1 cellular context compared by ENCODE assay signal in the genomic region with DNA sequence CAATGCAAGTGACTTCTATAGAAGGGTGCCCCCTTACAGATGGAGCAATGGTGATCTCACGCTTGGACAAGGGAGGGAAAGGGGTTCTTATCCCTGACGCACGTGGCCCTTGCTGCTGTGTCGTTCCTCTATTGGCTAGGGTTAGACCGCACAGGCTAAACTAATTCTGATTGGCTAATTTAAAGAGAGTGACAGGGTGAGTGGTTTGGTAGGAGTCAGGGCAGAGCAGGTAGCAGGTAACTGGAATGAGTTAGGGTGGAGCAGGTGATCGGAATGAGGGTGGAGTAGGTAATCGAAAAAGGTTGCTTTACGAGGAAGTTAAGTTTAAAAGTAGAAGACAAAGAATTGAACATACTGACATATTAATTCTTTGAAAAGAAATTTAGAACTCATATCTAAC.
TF ChIP-seq lines count a peak whose summit lies in the region.

No MANE protein-coding gene starts in this region.

TF ChIP-seq in H1, 55 proteins besides CTCF, POLR2A, EP300 and RAD21:
- TF ChIP-seq, protein P1, sequence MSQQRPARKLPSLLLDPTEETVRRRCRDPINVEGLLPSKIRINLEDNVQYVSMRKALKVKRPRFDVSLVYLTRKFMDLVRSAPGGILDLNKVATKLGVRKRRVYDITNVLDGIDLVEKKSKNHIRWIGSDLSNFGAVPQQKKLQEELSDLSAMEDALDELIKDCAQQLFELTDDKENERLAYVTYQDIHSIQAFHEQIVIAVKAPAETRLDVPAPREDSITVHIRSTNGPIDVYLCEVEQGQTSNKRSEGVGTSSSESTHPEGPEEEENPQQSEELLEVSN (IDR thresholded peaks at IDR 0.05) = 0 out of 2 replicates have a peak, but pooled peaks have one; percentile 30
